ENCODE assay signal across 8 cellular contexts in the genomic region with DNA sequence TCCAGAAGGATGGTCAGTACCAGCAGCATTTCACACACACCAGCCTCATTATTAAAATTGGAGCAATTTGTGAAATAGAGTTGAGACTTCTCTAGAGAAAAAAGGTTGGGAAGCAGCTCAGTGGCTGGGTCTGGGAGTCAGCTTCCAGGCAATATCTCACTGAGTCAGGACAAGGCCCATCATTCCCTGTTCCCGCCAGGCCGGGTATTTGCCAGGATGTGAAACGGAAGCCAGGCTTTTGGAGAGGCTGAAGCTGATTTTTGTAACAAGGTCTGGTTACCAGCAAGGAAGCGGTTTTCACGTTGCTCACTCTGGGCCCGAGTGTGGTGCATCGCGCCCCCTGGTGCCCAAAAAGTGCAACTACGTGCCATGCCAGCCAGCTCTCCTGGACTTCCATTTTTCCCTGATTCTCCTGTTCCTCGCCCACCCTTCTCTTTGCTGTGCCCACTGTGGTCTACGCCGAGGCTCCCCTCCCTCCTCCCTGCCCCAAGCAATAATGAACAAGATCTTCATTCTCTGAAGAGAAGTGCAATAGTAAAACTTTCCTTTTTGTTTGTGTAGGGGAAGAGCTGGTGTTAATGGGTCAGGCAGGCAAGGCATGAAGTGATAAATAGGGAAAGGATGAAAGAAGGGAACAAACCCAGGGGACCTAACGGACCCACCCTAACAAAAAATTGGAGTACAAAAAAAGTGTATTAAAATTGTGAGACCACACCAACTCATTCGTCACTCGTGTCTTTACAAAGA.
DNase-seq lines count a peak whose midpoint lies in the region; ATAC-seq, FAIRE-seq and TF ChIP-seq lines count a peak whose summit lies in the region.

No MANE protein-coding gene starts in this region.

- no peaks in the 10 kb centered on the region for H3K36me3 Mint-ChIP-seq in activated B cell treated with CpG ODN at 0.5 μM for 24 hours (ENCODE audit: low read depth)

- intact Hi-C loops in activated B cell treated with CpG ODN at 0.5 μM for 24 hours (cut with micrococcal nuclease) = loop anchor here (1.0 to 10.0 kb wide), 4 partner anchors 151 to 906 kb away; no protein-coding TSS in a partner anchor

- peak overlapping the region; percentile 53 for H3K4me3 Mint-ChIP-seq in activated B cell treated with CpG ODN at 0.5 μM for 24 hours

- FAIRE-seq in bronchial epithelial cell (lab: Jason Lieb, UNC) = no peak

- ATAC-seq in HG03039 (IDR thresholded peaks at IDR 0.05; ENCODE audit: unreplicated experiment) (peak; percentile 73), activated B cell treated with CpG ODN at 0.5 μM for 24 hours (ENCODE audit: low read depth) (peak; percentile 84), HG03439 (IDR thresholded peaks at IDR 0.05; ENCODE audit: unreplicated experiment) (no peak)

- H3K4me3 ChIP-seq in bronchial epithelial cell (ENCODE audit: low read depth, low read length) = no peak overlapping the region
- H3K4me3 ChIP-seq in kidney epithelial cell (ENCODE audit: low read depth, low read length) = no peak overlapping the region

- DNase-seq in GM10248 (ENCODE audit: extremely low spot score) = peak; percentile 76
- peak; percentile 72 for DNase-seq in NCI-H2227 treated with DMSO at 0.1 percent for 48 hours (lab: John Stamatoyannopoulos, UW)
- DNase-seq in activated B cell treated with CpG ODN at 0.5 μM for 24 hours = peak; percentile 61
- DNase-seq in bronchial epithelial cell (ENCODE audit: low read depth) = peak; percentile 74
- peak; percentile 63 for DNase-seq in kidney epithelial cell (ENCODE audit: low read depth)
- DNase-seq in stimulated activated CD4-positive, alpha-beta T cell treated with anti-CD3 and anti-CD28 coated beads, Interleukin-15, amount 100 ng/mL, for 48 hours (ENCODE audit: low read depth in 2 of 2) = peak; percentile 38 to 56

- H3K9me3 Mint-ChIP-seq in activated B cell treated with CpG ODN at 0.5 μM for 24 hours = no peaks in the 10 kb centered on the region

- H3K27me3 ChIP-seq in bronchial epithelial cell (ENCODE audit: control insufficient read depth, insufficient read depth, low read length) (no peaks in the 10 kb centered on the region), kidney epithelial cell (ENCODE audit: control insufficient read depth, insufficient read depth, low read length) (no peaks in the 10 kb centered on the region)

- H3K4me1 Mint-ChIP-seq in activated B cell treated with CpG ODN at 0.5 μM for 24 hours = peaks cover 23% of the 10 kb centered on the region

- TF ChIP-seq CTCF in GM10248 (IDR thresholded peaks at IDR 0.05; ENCODE audit: control extremely low read depth, extremely low read depth, low read depth, missing control alignments) (peak; percentile 91), activated B cell treated with CpG ODN at 0.5 μM for 24 hours (IDR thresholded peaks at IDR 0.05) (peak; percentile 33), bronchial epithelial cell (IDR thresholded peaks at IDR 0.05; ENCODE audit: insufficient read depth, low read length, severe bottlenecking) (peak; percentile 98), kidney epithelial cell (IDR thresholded peaks at IDR 0.05; ENCODE audit: insufficient read depth, low read length, poor library complexity, severe bottlenecking) (peak; percentile 93)

- CTCF ChIA-PET in GM10248 (lab: Yijun Ruan, JAX) (interaction anchor here (0.6 to 8.6 kb wide), 75 partner anchors 11 to 929 kb away, joined by 3 to 373 read pairs (median 5); a partner anchor contains a TSS), activated B cell treated with CpG ODN at 0.5 μM for 24 hours (lab: Charles Lee) (interaction anchor here (0.6 to 5.6 kb wide), 31 partner anchors 9 to 1033 kb away, joined by 3 to 164 read pairs (median 4); no protein-coding TSS in a partner anchor)

- no peak overlapping the region for H3K27ac Mint-ChIP-seq in activated B cell treated with CpG ODN at 0.5 μM for 24 hours

- H3K36me3 ChIP-seq in bronchial epithelial cell (ENCODE audit: control insufficient read depth, insufficient read depth, low read length) (no peaks in the 10 kb centered on the region), kidney epithelial cell (ENCODE audit: control insufficient read depth, insufficient read depth, low read length) (no peaks in the 10 kb centered on the region)

- POLR2A ChIA-PET in GM10248 (lab: Yijun Ruan, JAX) = no interaction called here
- POLR2A ChIA-PET in activated B cell treated with CpG ODN at 0.5 μM for 24 hours (lab: Charles Lee) = interaction anchor here (0.7 to 2.6 kb wide), 3 partner anchors 66 to 906 kb away, joined by 3 to 7 read pairs (median 6); no protein-coding TSS in a partner anchor

- H3K27me3 Mint-ChIP-seq in activated B cell treated with CpG ODN at 0.5 μM for 24 hours = peaks cover 32% of the 10 kb centered on the region

Comparison
In these comparisons a context has a peak if more than half of its experiments do, and no peak if none do; other contexts are left out.
1. CTCF ChIP-seq: peak in every context shown above with its lines; median percentile 98 in bronchial epithelial cell; 93 in kidney epithelial cell; 91 in GM10248; 33 in activated B cell treated with CpG ODN at 0.5 μM for 24 hours.